In the genomic region with DNA sequence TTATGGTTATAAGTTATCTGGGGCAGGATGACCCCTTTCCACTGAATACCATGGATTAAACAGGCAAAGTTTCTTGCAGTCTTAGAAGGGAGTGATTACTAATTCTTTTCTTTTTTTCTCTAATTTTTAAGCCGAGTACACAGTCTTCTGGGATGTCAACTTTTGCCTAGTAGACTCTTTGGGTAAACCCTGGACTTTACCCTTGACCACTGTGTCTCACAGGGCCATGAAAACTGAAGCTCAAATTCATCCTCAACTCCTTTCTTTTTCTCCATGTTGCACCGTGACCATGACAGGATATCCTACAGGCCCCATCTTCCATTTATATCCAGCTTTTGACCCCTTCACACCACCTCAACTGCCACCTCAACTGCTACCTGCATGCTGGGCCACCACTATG, we compare ENCODE assay signal across 27 cellular contexts. TPM values are rescaled to one million over a fixed set of nuclear protein-coding genes. Genes with fewer than 3 reads are reported as not detected.
"Had no signal": no experiment of that assay in that cellular context is flagged by ENCODE, and none has a peak within 500 bp of the region (broad histone marks: within the 10 kb centered on the region; RNA-seq: fewer than 3 reads in every experiment).

No MANE protein-coding gene starts in this region.

- H3K4me1 ChIP-seq: gastrocnemius medialis, left ventricle myocardium inferior, lower lobe of right lung had no signal

- H3K4me3 ChIP-seq: coronary artery, dorsolateral prefrontal cortex, esophagus squamous epithelium, gastrocnemius medialis, heart right ventricle, left ventricle myocardium inferior, lower lobe of right lung, mucosa of descending colon had no signal

- H3K27ac ChIP-seq: coronary artery, dorsolateral prefrontal cortex, epithelial cell of prostate, esophagus squamous epithelium, gastrocnemius medialis, heart right ventricle, left ventricle myocardium inferior, lower lobe of right lung had no signal

- H3K27ac Mint-ChIP-seq: mesothelial cell of epicardium, naive B cell had no signal

- H3K36me3 Mint-ChIP-seq: mesothelial cell of epicardium, naive B cell had no signal

- H3K4me3 Mint-ChIP-seq: mesothelial cell of epicardium, naive B cell had no signal

- ATAC-seq: esophagus mucosa, gastrocnemius medialis, heart right ventricle, left cardiac atrium, lower lobe of right lung, mucosa of descending colon had no signal

- H3K27me3 ChIP-seq: gastrocnemius medialis had no signal

- DNase-seq: dermis blood vessel endothelial cell; dorsolateral prefrontal cortex; effector CD4-positive, alpha-beta T cell; effector memory CD4-positive, alpha-beta T cell; erythroblast; esophagus squamous epithelium; foreskin fibroblast; foreskin melanocyte; gastrocnemius medialis; glutamatergic neuron; heart right ventricle; hippocampal formation; left cardiac atrium; left ventricle myocardium inferior; lower lobe of right lung; mesenchymal stem cell; mucosa of descending colon; naive B cell had no signal

- FAIRE-seq: colon, endometrium, islet of Langerhans, keratinocyte had no signal

- H3K4me1 Mint-ChIP-seq: naive B cell had no signal

- H3K36me3 ChIP-seq: esophagus squamous epithelium, gastrocnemius medialis, heart right ventricle, left ventricle myocardium inferior, lower lobe of right lung had no signal

- H3K9me3 Mint-ChIP-seq: mesothelial cell of epicardium, naive B cell had no signal

- H3K9me3 ChIP-seq: esophagus squamous epithelium, gastrocnemius medialis, heart right ventricle, left ventricle myocardium inferior, lower lobe of right lung, mucosa of descending colon had no signal

RNA-seq across cellular contexts. Expression of a gene that starts 51.8 kb away (rescaled TPM):
- total RNA-seq: dermis blood vessel endothelial cell, gastrocnemius medialis, lower lobe of right lung, lung microvascular endothelial cell, mucosa of descending colon had no signal
